ENCODE assay signal across 12 cellular contexts in genomic region chr15:48637639-48638038, GRCh38. TPM values are rescaled to one million over a fixed set of nuclear protein-coding genes. Genes with fewer than 3 reads are reported as not detected.
A peak's percentile ranks its signal among the peaks of the same experiment; 100 is the strongest.
DNase-seq lines count a peak whose midpoint lies in the region; ATAC-seq and TF ChIP-seq lines count a peak whose summit lies in the region.
"Had no signal": no experiment of that assay in that cellular context is flagged by ENCODE, and none has a peak within 500 bp of the region (broad histone marks: within the 10 kb centered on the region; RNA-seq: fewer than 3 reads in every experiment).

No MANE protein-coding gene starts in this region.

- WGBS in smooth muscle cell (ENCODE audit: low lambda C conversion rate) = 68% methylated on average over 2 of the region's 2 CpGs

- peaks cover 70% of the 10 kb centered on the region for H3K79me2 ChIP-seq in smooth muscle cell (ENCODE audit: low read depth)

- H3K4me3 Mint-ChIP-seq in CD8-positive, alpha-beta T cell = no peak overlapping the region
- H3K4me3 Mint-ChIP-seq: H9 had no signal

- no peaks in the 10 kb centered on the region for H3K27me3 ChIP-seq in smooth muscle cell (ENCODE audit: low read depth)
- H3K27me3 ChIP-seq in CD8-positive, alpha-beta T cell (ENCODE audit: insufficient read depth, low read length) = no peaks in the 10 kb centered on the region

- H3K9ac ChIP-seq in smooth muscle cell (ENCODE audit: low read depth) = no peak overlapping the region

- intact Hi-C loops in CD8-positive, alpha-beta T cell (cut with DNase I, micrococcal nuclease) = no loop called here

- no peak overlapping the region for H3K4me3 ChIP-seq in fibroblast of villous mesenchyme (ENCODE audit: low read depth, low read length)
- H3K4me3 ChIP-seq in smooth muscle cell = no peak overlapping the region
- no peak overlapping the region for H3K4me3 ChIP-seq in CD8-positive, alpha-beta T cell (ENCODE audit: low read depth, low read length)
- H3K4me3 ChIP-seq: A549 had no signal

- peaks cover 2% of the 10 kb centered on the region for H3K27me3 Mint-ChIP-seq in CD8-positive, alpha-beta T cell (ENCODE audit: low read depth)

- H3K9me3 ChIP-seq in smooth muscle cell (replicated peaks; ENCODE audit: low read depth) = no peaks in the 10 kb centered on the region
- H3K9me3 ChIP-seq in CD8-positive, alpha-beta T cell (ENCODE audit: low read length) = no peaks in the 10 kb centered on the region
- H3K9me3 ChIP-seq: A549 had no signal

- H3K36me3 ChIP-seq in smooth muscle cell (ENCODE audit: low read depth) = peaks cover 4% of the 10 kb centered on the region
- H3K36me3 ChIP-seq in CD8-positive, alpha-beta T cell (ENCODE audit: insufficient read depth, low read length) = no peaks in the 10 kb centered on the region

- H3K4me2 ChIP-seq in smooth muscle cell = no peak overlapping the region
- H3K4me2 ChIP-seq: A549 had no signal

- peaks cover 19% of the 10 kb centered on the region for H3F3A ChIP-seq in smooth muscle cell (ENCODE audit: low read depth)

- H3K36me3 Mint-ChIP-seq in CD8-positive, alpha-beta T cell = no peaks in the 10 kb centered on the region

- peaks cover 23% of the 10 kb centered on the region for H4K20me1 ChIP-seq in smooth muscle cell (ENCODE audit: low read depth)

- POLR2A ChIA-PET in GM10248 (lab: Yijun Ruan, JAX) = no interaction called here
- POLR2A ChIA-PET in CD8-positive, alpha-beta T cell (lab: Charles Lee) = no interaction called here

- H3K4me1 Mint-ChIP-seq in CD8-positive, alpha-beta T cell (ENCODE audit: low read depth) = no peaks in the 10 kb centered on the region

- no peak overlapping the region for H2AFZ ChIP-seq in smooth muscle cell (ENCODE audit: low read depth)

- DNase-seq in EH (ENCODE audit: low read depth) (peak; percentile 43), fibroblast of villous mesenchyme (ENCODE audit: low read depth) (peak; percentile 57), smooth muscle cell (lab: John Stamatoyannopoulos, UW; ENCODE audit: unreplicated experiment) (no peak), SK-N-DZ (ENCODE audit: low spot score) (no peak), GM10248 (ENCODE audit: extremely low spot score) (no peak), NCI-H524 treated with DMSO at 0.1 percent for 48 hours (lab: John Stamatoyannopoulos, UW) (no peak)
- DNase-seq in CD8-positive, alpha-beta T cell = no peak
- DNase-seq: GOT3, H9, IMR-90 had no signal

- no peaks in the 10 kb centered on the region for H3K9me3 Mint-ChIP-seq in CD8-positive, alpha-beta T cell
- H3K9me3 Mint-ChIP-seq: H9 had no signal

- CTCF ChIA-PET in GM10248 (lab: Yijun Ruan, JAX) = interaction anchor here (1.0 to 1.3 kb wide), 2 partner anchors 12 to 278 kb away, joined by 3 to 5 read pairs; no protein-coding TSS in a partner anchor
- CTCF ChIA-PET in CD8-positive, alpha-beta T cell (lab: Charles Lee) = interaction anchor here (1.3 kb wide), 1 partner anchor 13 kb away, joined by 3 read pairs; no protein-coding TSS in a partner anchor

- H3K4me1 ChIP-seq in smooth muscle cell (ENCODE audit: low read depth) = peaks cover 34% of the 10 kb centered on the region
- H3K4me1 ChIP-seq in CD8-positive, alpha-beta T cell (ENCODE audit: insufficient read depth, low read length) = no peaks in the 10 kb centered on the region
- H3K4me1 ChIP-seq: A549 had no signal

- ATAC-seq in CD8-positive, alpha-beta T cell = no peak
- ATAC-seq: A549 had no signal

- TF ChIP-seq CTCF in VCaP (conservative IDR thresholded peaks at IDR 0.05) (no peak), fibroblast of villous mesenchyme (IDR thresholded peaks at IDR 0.05; ENCODE audit: insufficient read depth, low read depth, low read length) (no peak), smooth muscle cell (IDR thresholded peaks at IDR 0.05; ENCODE audit: borderline replicate concordance, insufficient read depth, poor library complexity, severe bottlenecking) (no peak), GM10248 (IDR thresholded peaks at IDR 0.05; ENCODE audit: control extremely low read depth, extremely low read depth, low read depth, missing control alignments) (no peak)
- no peak for TF ChIP-seq CTCF in CD8-positive, alpha-beta T cell (IDR thresholded peaks at IDR 0.05)

- H3K27ac Mint-ChIP-seq in CD8-positive, alpha-beta T cell = no peak overlapping the region
- H3K27ac Mint-ChIP-seq: H9 had no signal

- H3K27ac ChIP-seq in VCaP (peak overlapping the region; percentile 26; the same call in 1 of the 2 replicates), smooth muscle cell (ENCODE audit: low read depth) (peak overlapping the region; percentile 86)
- no peak overlapping the region for H3K27ac ChIP-seq in CD8-positive, alpha-beta T cell (ENCODE audit: low read depth, low read length)
- H3K27ac ChIP-seq: A549 had no signal

RNA-seq across cellular contexts. Expression of gene FBN1, which starts 7.9 kb away (rescaled TPM):
- total RNA-seq in fibroblast of villous mesenchyme (333 and 621 TPM in 2 replicates), smooth muscle cell (330 and 455 TPM in 2 replicates)
- polyA plus RNA-seq in smooth muscle cell = 97.3 and 137 TPM in 2 replicates
- polyA plus RNA-seq in SK-N-DZ (2014; cell fraction: cytosol; rRNA removed) = 8.9 and 11.2 TPM in 2 replicates
- polyA plus RNA-seq in SK-N-DZ (2014; cell fraction: nucleus; rRNA removed) = 8.1 and 14.6 TPM in 2 replicates
- under 1 TPM; 0.11 to 0.27 TPM for total RNA-seq in CD8-positive, alpha-beta T cell

Comparison
In these comparisons a context has a peak if more than half of its experiments do, and no peak if none do; other contexts are left out.
1. DNase-seq: peak in EH (single experiment) and fibroblast of villous mesenchyme (single experiment); none in smooth muscle cell (single experiment), SK-N-DZ (single experiment), GM10248 (single experiment), NCI-H524 treated with DMSO at 0.1 percent for 48 hours (single experiment) and CD8-positive, alpha-beta T cell (0 of 7).
2. RNA of gene FBN1, which starts 7.9 kb away (total RNA-seq): 333 to 621 TPM in fibroblast of villous mesenchyme and 330 to 455 TPM in smooth muscle cell; 0.11 to 0.27 TPM in CD8-positive, alpha-beta T cell; every median in the first group is over 100 times any median in the second.